Comparison of ENCODE assay signal across 24 cellular contexts in the genomic region with DNA sequence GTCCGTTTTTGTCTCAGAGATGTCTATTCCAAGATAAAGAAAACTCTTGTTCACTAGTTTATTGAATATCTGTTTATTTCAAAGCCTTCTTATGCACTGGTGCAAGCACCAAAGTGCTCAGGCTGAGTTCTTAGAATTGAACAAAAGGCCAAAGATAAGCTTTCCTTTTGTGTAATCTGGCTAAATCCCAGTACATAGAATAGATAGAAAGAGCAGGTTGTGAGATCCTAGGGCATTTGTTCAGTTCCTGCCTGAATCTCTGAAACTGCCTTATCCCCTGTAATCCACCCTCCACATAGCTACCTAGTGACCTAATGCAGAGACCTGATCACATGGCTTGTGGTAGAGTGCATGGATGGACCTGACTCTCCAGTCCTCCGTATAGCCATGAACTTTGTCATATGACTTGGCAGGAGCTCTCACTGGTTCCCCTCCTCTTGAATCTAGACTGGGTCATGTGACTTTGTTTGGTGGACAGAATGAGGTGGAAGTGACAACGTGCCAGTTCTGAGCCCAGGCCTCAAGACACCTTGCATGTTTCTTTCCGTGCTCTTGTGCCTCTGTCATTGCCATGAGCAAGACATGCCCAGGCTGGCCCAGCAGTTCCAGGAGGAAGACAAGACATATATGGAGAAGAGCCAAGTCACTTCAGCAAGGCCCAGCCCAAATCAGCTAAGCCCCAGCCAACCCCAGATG.
DNase-seq lines count a peak whose midpoint lies in the region; TF ChIP-seq lines count a peak whose summit lies in the region.
"Had no signal": no experiment of that assay in that cellular context is flagged by ENCODE, and none has a peak within 500 bp of the region (broad histone marks: within the 10 kb centered on the region; RNA-seq: fewer than 3 reads in every experiment).

No MANE protein-coding gene starts in this region.

- WGBS in hepatocyte (ENCODE audit: low lambda C conversion rate, missing lambda C conversion rate), result 70% methylated on average over 4 of the region's 4 CpGs

- H3K27ac ChIP-seq in hepatocyte, result peak overlapping the region; percentile 35
- H3K27ac ChIP-seq: KMS-11, psoas muscle, SJSA1 had no signal

- H3K4me3 Mint-ChIP-seq in glutamatergic neuron (ENCODE audit: unreplicated experiment), result no peak overlapping the region
- H3K4me3 Mint-ChIP-seq: activated CD8-positive, alpha-beta T cell treated with anti-CD3 and anti-CD28 coated beads for 36 hours; activated naive CD4-positive, alpha-beta T cell treated with anti-CD3 and anti-CD28 coated beads, Interleukin-2, amount 10 ng/mL, durations not matched to agents 7 days and 5 days; effector memory CD8-positive, alpha-beta T cell; HFFc6; nephron progenitor cell had no signal

- H3K36me3 ChIP-seq in hepatocyte (replicated peaks; ENCODE audit: insufficient read depth, low read depth), result no peaks in the 10 kb centered on the region
- H3K36me3 ChIP-seq: SJSA1 had no signal

- TF ChIP-seq CTCF in hepatocyte (IDR thresholded peaks at IDR 0.05; ENCODE audit: poor library complexity) (no peak), glutamatergic neuron (IDR thresholded peaks at IDR 0.05; ENCODE audit: partially characterized antibody, unreplicated experiment) (no peak)

- peaks cover 3% of the 10 kb centered on the region for H3K27me3 Mint-ChIP-seq in glutamatergic neuron (ENCODE audit: unreplicated experiment)
- H3K27me3 Mint-ChIP-seq: activated CD8-positive, alpha-beta T cell treated with anti-CD3 and anti-CD28 coated beads for 36 hours; activated naive CD4-positive, alpha-beta T cell treated with anti-CD3 and anti-CD28 coated beads, Interleukin-2, amount 10 ng/mL, durations not matched to agents 7 days and 5 days had no signal

- no peak overlapping the region for H2AFZ ChIP-seq in hepatocyte

- peaks cover 12% of the 10 kb centered on the region for H3K36me3 Mint-ChIP-seq in glutamatergic neuron (ENCODE audit: unreplicated experiment)
- H3K36me3 Mint-ChIP-seq: activated naive CD4-positive, alpha-beta T cell treated with anti-CD3 and anti-CD28 coated beads, Interleukin-2, amount 10 ng/mL, durations not matched to agents 7 days and 5 days had no signal

- H3K9me2 ChIP-seq in hepatocyte (replicated peaks; ENCODE audit: insufficient read depth), result no peaks in the 10 kb centered on the region

- H3K4me1 Mint-ChIP-seq in glutamatergic neuron (ENCODE audit: low read depth, unreplicated experiment), result peaks cover 4% of the 10 kb centered on the region
- H3K4me1 Mint-ChIP-seq: activated naive CD4-positive, alpha-beta T cell treated with anti-CD3 and anti-CD28 coated beads, Interleukin-2, amount 10 ng/mL, durations not matched to agents 7 days and 5 days had no signal

- H3K9me3 Mint-ChIP-seq in glutamatergic neuron (ENCODE audit: unreplicated experiment), result peaks cover 4% of the 10 kb centered on the region
- H3K9me3 Mint-ChIP-seq: activated CD8-positive, alpha-beta T cell treated with anti-CD3 and anti-CD28 coated beads for 36 hours; activated naive CD4-positive, alpha-beta T cell treated with anti-CD3 and anti-CD28 coated beads, Interleukin-2, amount 10 ng/mL, durations not matched to agents 7 days and 5 days; effector memory CD8-positive, alpha-beta T cell had no signal

- peak; percentile 7 for DNase-seq in activated CD8-positive, alpha-beta memory T cell treated with anti-CD3 and anti-CD28 coated beads for 24 hours
- no peak for DNase-seq in activated CD8-positive, alpha-beta memory T cell treated with anti-CD3 and anti-CD28 coated beads, Interleukin-2, amount 50 U/mL, for 48 hours
- peak; percentile 7 for DNase-seq in amniotic epithelial cell (ENCODE audit: low read depth)
- peak; percentile 57 for DNase-seq in hepatocyte (ENCODE audit: low spot score)
- DNase-seq in ureter (ENCODE audit: low spot score), result peak; percentile 32
- no peak for DNase-seq in erythroblast (lab: John Stamatoyannopoulos, UW)
- DNase-seq in glutamatergic neuron, result no peak
- DNase-seq in NCI-H128 (lab: John Stamatoyannopoulos, UW; ENCODE audit: unreplicated experiment), result no peak
- DNase-seq: activated CD4-positive, CD25-positive, alpha-beta regulatory T cell; activated CD8-positive, alpha-beta T cell treated with anti-CD3 and anti-CD28 coated beads for 36 hours; activated naive CD4-positive, alpha-beta T cell treated with anti-CD3 and anti-CD28 coated beads, Interleukin-2, amount 10 ng/mL, durations not matched to agents 7 days and 5 days; activated T-cell treated with anti-CD3 and anti-CD28 coated beads, Interleukin-2, amount 50 U/mL, for 48 hours; aorta; C1 segment of cervical spinal cord; effector memory CD8-positive, alpha-beta T cell; HFFc6; midbrain; NCI-H1092; NCI-H748 treated with DMSO at 0.1 percent for 48 hours; nephron progenitor cell; psoas muscle; small intestine had no signal

- H3K27ac Mint-ChIP-seq in glutamatergic neuron (ENCODE audit: unreplicated experiment), result no peak overlapping the region
- H3K27ac Mint-ChIP-seq: activated CD8-positive, alpha-beta T cell treated with anti-CD3 and anti-CD28 coated beads for 36 hours; activated naive CD4-positive, alpha-beta T cell treated with anti-CD3 and anti-CD28 coated beads, Interleukin-2, amount 10 ng/mL, durations not matched to agents 7 days and 5 days; effector memory CD8-positive, alpha-beta T cell; HFFc6; nephron progenitor cell had no signal

- no peak for TF ChIP-seq POLR2A in erythroblast (IDR thresholded peaks at IDR 0.05; ENCODE audit: low read length)

- no peaks in the 10 kb centered on the region for H3K27me3 ChIP-seq in hepatocyte
- H3K27me3 ChIP-seq: SJSA1 had no signal

- H3K4me2 ChIP-seq in hepatocyte, result no peak overlapping the region
- H3K4me2 ChIP-seq: KMS-11 had no signal

- H4K20me1 ChIP-seq in hepatocyte (ENCODE audit: insufficient read depth, poor library complexity, severe bottlenecking), result no peaks in the 10 kb centered on the region

- no peaks in the 10 kb centered on the region for H3K79me2 ChIP-seq in hepatocyte

- H3K4me1 ChIP-seq in hepatocyte (ENCODE audit: insufficient read depth), result no peaks in the 10 kb centered on the region
- H3K4me1 ChIP-seq: psoas muscle, SJSA1 had no signal

- H3K9me3 ChIP-seq in hepatocyte (ENCODE audit: low read depth), result no peaks in the 10 kb centered on the region
- H3K9me3 ChIP-seq: psoas muscle, SJSA1 had no signal

- H3K4me3 ChIP-seq in hepatocyte, result no peak overlapping the region
- H3K4me3 ChIP-seq: psoas muscle, SJSA1 had no signal

Comparison
In these comparisons a context has a peak if more than half of its experiments do, and no peak if none do; other contexts are left out.
1. DNase-seq: peak in activated CD8-positive, alpha-beta memory T cell treated with anti-CD3 and anti-CD28 coated beads for 24 hours (single experiment), amniotic epithelial cell (single experiment), hepatocyte (single experiment) and ureter (single experiment); none in activated CD8-positive, alpha-beta memory T cell treated with anti-CD3 and anti-CD28 coated beads, Interleukin-2, amount 50 U/mL, for 48 hours (single experiment), erythroblast (0 of 2), glutamatergic neuron (single experiment) and NCI-H128 (single experiment).